ENCODE assay signal across 21 cellular contexts in the genomic region with DNA sequence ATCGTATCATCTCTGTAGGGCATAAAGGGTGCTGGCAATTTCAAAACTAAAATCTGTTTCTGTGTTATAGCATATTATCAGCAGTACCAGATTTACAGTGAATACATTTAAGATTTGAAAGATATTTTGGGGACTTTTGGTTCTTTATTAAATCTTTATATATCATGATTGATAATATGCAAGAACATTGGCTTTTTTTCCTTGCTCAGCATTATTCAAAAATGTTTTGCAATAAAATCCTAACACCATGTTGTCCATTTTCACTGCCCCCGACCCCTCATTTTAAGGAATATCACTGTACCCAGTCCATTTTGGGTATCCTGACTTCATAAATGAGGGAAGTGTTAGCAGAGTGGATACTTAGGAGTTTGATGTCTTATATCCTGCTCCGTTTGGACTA.
"Had no signal": no experiment of that assay in that cellular context is flagged by ENCODE, and none has a peak within 500 bp of the region (broad histone marks: within the 10 kb centered on the region; RNA-seq: fewer than 3 reads in every experiment).

No MANE protein-coding gene starts in this region.

- H3K4me1 Mint-ChIP-seq: nephron progenitor cell had no signal

- H3K4me1 ChIP-seq: colonic mucosa, parathyroid adenoma, psoas muscle, thyroid gland had no signal

- H3K9me3 ChIP-seq: colonic mucosa, psoas muscle, spleen, thyroid gland had no signal

- H3K27me3 ChIP-seq: colonic mucosa, foreskin keratinocyte, spleen, thyroid gland had no signal

- H3K36me3 ChIP-seq: colonic mucosa, thyroid gland had no signal

- H3K4me3 ChIP-seq: colonic mucosa, psoas muscle, spleen, thyroid gland had no signal

- H3K9ac ChIP-seq: parathyroid adenoma had no signal

- H3K9me3 Mint-ChIP-seq: endodermal cell; naive thymus-derived CD4-positive, alpha-beta T cell; nephron progenitor cell; type B pancreatic cell had no signal

- DNase-seq: colonic mucosa; dermis blood vessel endothelial cell; effector CD4-positive, alpha-beta T cell; endodermal cell; erythroblast; foreskin keratinocyte; kidney; left cardiac atrium; left ventricle myocardium superior; naive thymus-derived CD4-positive, alpha-beta T cell; nephron progenitor cell; psoas muscle; retina; spleen; stimulated activated CD4-positive, alpha-beta T cell treated with anti-CD3 and anti-CD28 coated beads, Interleukin-15, amount 100 ng/mL, for 24 hours; stimulated activated CD4-positive, alpha-beta T cell treated with anti-CD3 and anti-CD28 coated beads, Interleukin-1b, Interleukin-23, amount 100 ng/mL, for 48 hours; stimulated activated CD4-positive, alpha-beta T cell treated with anti-CD3 and anti-CD28 coated beads, Interleukin-4, amount 100 ng/mL, for 24 hours; stimulated activated naive CD4-positive, alpha-beta T cell; thyroid gland had no signal

- H3K4me3 Mint-ChIP-seq: endodermal cell; naive thymus-derived CD4-positive, alpha-beta T cell; nephron progenitor cell; type B pancreatic cell had no signal

- H3K27me3 Mint-ChIP-seq: naive thymus-derived CD4-positive, alpha-beta T cell; type B pancreatic cell had no signal

- H3K27ac ChIP-seq: colonic mucosa, foreskin keratinocyte, parathyroid adenoma, psoas muscle, thyroid gland had no signal

- H3K27ac Mint-ChIP-seq: endodermal cell; naive thymus-derived CD4-positive, alpha-beta T cell; nephron progenitor cell; type B pancreatic cell had no signal
